Comparison of ENCODE assay signal across 25 cellular contexts in the genomic region with DNA sequence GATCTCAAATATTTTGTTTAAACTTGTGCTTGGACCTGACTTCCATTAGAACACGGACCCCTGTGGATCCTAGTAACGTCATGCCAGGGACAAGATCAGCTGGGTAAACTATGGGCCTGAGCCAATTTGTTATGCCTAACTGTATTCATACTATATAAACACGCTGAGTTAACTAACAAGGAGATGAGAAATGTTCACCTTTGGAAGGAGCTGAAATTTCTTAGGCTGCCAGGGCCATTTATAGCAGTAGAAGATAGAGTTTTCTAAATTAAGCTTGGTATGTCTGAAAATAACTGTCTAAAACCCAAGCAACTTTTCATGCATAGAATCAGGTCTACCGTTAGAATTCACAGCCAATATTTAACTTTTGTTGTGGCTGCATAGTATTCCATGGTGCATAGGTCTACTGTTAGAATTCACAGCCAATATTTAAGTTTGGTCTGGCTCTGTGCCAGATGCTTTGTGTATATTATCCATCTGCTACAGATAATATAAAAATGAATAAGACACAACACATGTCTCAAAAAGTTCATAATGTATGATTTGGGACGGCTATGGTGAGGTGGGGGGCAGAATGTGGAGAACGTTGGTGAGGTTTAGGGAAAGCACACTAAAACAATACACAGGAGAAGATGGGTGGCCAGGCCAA.
"Had no signal": no experiment of that assay in that cellular context is flagged by ENCODE, and none has a peak within 500 bp of the region (broad histone marks: within the 10 kb centered on the region; RNA-seq: fewer than 3 reads in every experiment).

No MANE protein-coding gene starts in this region.

- H3K4me1 ChIP-seq: lower lobe of right lung, pancreas, prostate gland, suprapubic skin, tibial artery, upper lobe of right lung had no signal

- ATAC-seq: lower lobe of right lung; naive thymus-derived CD8-positive, alpha-beta T cell; pancreas; sciatic nerve; stimulated activated effector memory CD8-positive, alpha-beta T cell treated with anti-CD3 and anti-CD28 coated beads, Interleukin-12 subunit alpha, Interleukin-12 subunit beta, amount 100 ng/mL, for 72 hours; upper lobe of right lung had no signal

- H3K4me2 ChIP-seq: hepatocyte had no signal

- H3K36me3 ChIP-seq: lower lobe of right lung, pancreas, prostate gland, suprapubic skin, thoracic aorta, tibial artery, upper lobe of right lung had no signal

- H3K4me3 ChIP-seq: hepatocyte, lower lobe of right lung, pancreas, prostate gland, skin epidermis, suprapubic skin, thoracic aorta, tibial artery, upper lobe of right lung had no signal

- H3K27ac ChIP-seq: hepatocyte, lower lobe of right lung, pancreas, prostate gland, skin epidermis, suprapubic skin, thoracic aorta, tibial artery, upper lobe of right lung had no signal

- FAIRE-seq: pancreas, urothelium cell line had no signal

- DNase-seq: islet precursor cell; lower lobe of right lung; mammary epithelial cell; mesenchymal stem cell; naive thymus-derived CD8-positive, alpha-beta T cell; nucleus accumbens; pancreas; posterior cingulate gyrus; retina; stimulated activated CD4-positive, alpha-beta T cell treated with anti-CD3 and anti-CD28 coated beads, Interleukin-4, amount 100 ng/mL, for 24 hours; stimulated activated naive CD4-positive, alpha-beta T cell; tibial artery; trophoblast cell; upper lobe of right lung had no signal

- H3K27me3 ChIP-seq: pancreas, tibial artery, upper lobe of right lung had no signal

- H3K4me1 Mint-ChIP-seq: naive thymus-derived CD8-positive, alpha-beta T cell; neural crest cell; stimulated activated effector memory CD8-positive, alpha-beta T cell treated with anti-CD3 and anti-CD28 coated beads, Interleukin-12 subunit alpha, Interleukin-12 subunit beta, amount 100 ng/mL, for 72 hours had no signal

- H2AFZ ChIP-seq: hepatocyte had no signal

- H3K36me3 Mint-ChIP-seq: naive thymus-derived CD8-positive, alpha-beta T cell; stimulated activated effector memory CD8-positive, alpha-beta T cell treated with anti-CD3 and anti-CD28 coated beads, Interleukin-12 subunit alpha, Interleukin-12 subunit beta, amount 100 ng/mL, for 72 hours had no signal

- H3K9me3 Mint-ChIP-seq: stimulated activated effector memory CD8-positive, alpha-beta T cell treated with anti-CD3 and anti-CD28 coated beads, Interleukin-12 subunit alpha, Interleukin-12 subunit beta, amount 100 ng/mL, for 72 hours; stimulated activated naive CD8-positive, alpha-beta T cell treated with anti-CD3 and anti-CD28 coated beads, Interleukin-15, Interleukin-2, amounts not matched to agents 100 ng/mL and 50 ng/mL, for 24 hours had no signal

- H3K79me2 ChIP-seq: hepatocyte had no signal

- H3K4me3 Mint-ChIP-seq: naive thymus-derived CD8-positive, alpha-beta T cell; nephron; neural crest cell; stimulated activated effector memory CD8-positive, alpha-beta T cell treated with anti-CD3 and anti-CD28 coated beads, Interleukin-12 subunit alpha, Interleukin-12 subunit beta, amount 100 ng/mL, for 72 hours; stimulated activated naive CD8-positive, alpha-beta T cell treated with anti-CD3 and anti-CD28 coated beads, Interleukin-15, Interleukin-2, amounts not matched to agents 100 ng/mL and 50 ng/mL, for 24 hours had no signal

- H3K27ac Mint-ChIP-seq: naive thymus-derived CD8-positive, alpha-beta T cell; nephron; stimulated activated effector memory CD8-positive, alpha-beta T cell treated with anti-CD3 and anti-CD28 coated beads, Interleukin-12 subunit alpha, Interleukin-12 subunit beta, amount 100 ng/mL, for 72 hours; stimulated activated naive CD8-positive, alpha-beta T cell treated with anti-CD3 and anti-CD28 coated beads, Interleukin-15, Interleukin-2, amounts not matched to agents 100 ng/mL and 50 ng/mL, for 24 hours had no signal

- H3K9me3 ChIP-seq: lower lobe of right lung, pancreas, prostate gland, suprapubic skin, thoracic aorta, tibial artery, upper lobe of right lung had no signal
